8 cellular contexts compared by ENCODE assay signal in genomic region chr9:38227061-38227540, GRCh38.
A peak's percentile ranks its signal among the peaks of the same experiment; 100 is the strongest.
DNase-seq lines count a peak whose midpoint lies in the region; ATAC-seq and TF ChIP-seq lines count a peak whose summit lies in the region.

No MANE protein-coding gene starts in this region.

- TF ChIP-seq CTCF in GM13977 (IDR thresholded peaks at IDR 0.05; ENCODE audit: extremely low read depth, insufficient read depth, missing control alignments) (no peak), type B pancreatic cell (conservative IDR thresholded peaks at IDR 0.05) (no peak)

- peak; percentile 70 for ATAC-seq in HG03460 (IDR thresholded peaks at IDR 0.05; ENCODE audit: unreplicated experiment)
- ATAC-seq in natural killer cell treated with Interleukin-12 subunit alpha and Interleukin-12 subunit beta and Interleukin-15 and Interleukin-18, amount 100 ng/mL, for 72 hours, result peak; percentile 75 to 83

- peak overlapping the region in 1 of 2 donors; percentile 56 for H3K27ac Mint-ChIP-seq in natural killer cell treated with Interleukin-12 subunit alpha and Interleukin-12 subunit beta and Interleukin-15 and Interleukin-18, amount 100 ng/mL, for 72 hours
- peak overlapping the region; percentile 85 for H3K27ac Mint-ChIP-seq in type B pancreatic cell

- peaks cover 18 to 25% of the 10 kb centered on the region in 2 donors for H3K4me1 Mint-ChIP-seq in natural killer cell treated with Interleukin-12 subunit alpha and Interleukin-12 subunit beta and Interleukin-15 and Interleukin-18, amount 100 ng/mL, for 72 hours (ENCODE audit: low read depth in 2 of 2)
- peaks cover 33% of the 10 kb centered on the region for H3K4me1 Mint-ChIP-seq in type B pancreatic cell (ENCODE audit: unreplicated experiment)

- DNase-seq in GM13977 (ENCODE audit: low spot score), result peak; percentile 61
- peak; percentile 72 for DNase-seq in NCI-H774 (lab: John Stamatoyannopoulos, UW)
- peak; percentile 25 to 34 for DNase-seq in activated CD4-positive, alpha-beta T cell treated with anti-CD3 and anti-CD28 coated beads, Interleukin-2, amount 50 U/mL, for 4 hours
- peak; percentile 36 for DNase-seq in effector CD8-positive, alpha-beta T cell (lab: John Stamatoyannopoulos, UW)
- DNase-seq in natural killer cell treated with Interleukin-12 subunit alpha and Interleukin-12 subunit beta and Interleukin-15 and Interleukin-18, amount 100 ng/mL, for 72 hours (ENCODE audit: low spot score), result no peak
- DNase-seq in type B pancreatic cell (ENCODE audit: extremely low spot score, unreplicated experiment), result peak; percentile 78
- DNase-seq in cortex of kidney (lab: John Stamatoyannopoulos, UW), result no peak

- no peaks in the 10 kb centered on the region for H3K36me3 Mint-ChIP-seq in natural killer cell treated with Interleukin-12 subunit alpha and Interleukin-12 subunit beta and Interleukin-15 and Interleukin-18, amount 100 ng/mL, for 72 hours
- no peaks in the 10 kb centered on the region for H3K36me3 Mint-ChIP-seq in type B pancreatic cell

- in situ Hi-C loops in GM13977 (cut with MboI; ENCODE audit: low pct_unique_long_range_greater_than_20kb, low sequenced_read_pairs, unreplicated experiment), result no loop called here

- peak overlapping the region; percentile 80 for H3K4me3 Mint-ChIP-seq in natural killer cell treated with Interleukin-12 subunit alpha and Interleukin-12 subunit beta and Interleukin-15 and Interleukin-18, amount 100 ng/mL, for 72 hours
- peak overlapping the region; percentile 87 for H3K4me3 Mint-ChIP-seq in type B pancreatic cell

- H3K9me3 Mint-ChIP-seq in natural killer cell treated with Interleukin-12 subunit alpha and Interleukin-12 subunit beta and Interleukin-15 and Interleukin-18, amount 100 ng/mL, for 72 hours, result no peaks in the 10 kb centered on the region
- H3K9me3 Mint-ChIP-seq in type B pancreatic cell, result no peaks in the 10 kb centered on the region

- H3K27me3 Mint-ChIP-seq in natural killer cell treated with Interleukin-12 subunit alpha and Interleukin-12 subunit beta and Interleukin-15 and Interleukin-18, amount 100 ng/mL, for 72 hours, result no peaks in the 10 kb centered on the region
- peaks cover 6% of the 10 kb centered on the region for H3K27me3 Mint-ChIP-seq in type B pancreatic cell

Comparison
In these comparisons a context has a peak if more than half of its experiments do, and no peak if none do; other contexts are left out.
1. DNase-seq: peak in GM13977 (single experiment), NCI-H774 (single experiment), activated CD4-positive, alpha-beta T cell treated with anti-CD3 and anti-CD28 coated beads, Interleukin-2, amount 50 U/mL, for 4 hours (2 of 2), effector CD8-positive, alpha-beta T cell (single experiment) and type B pancreatic cell (single experiment); none in natural killer cell treated with Interleukin-12 subunit alpha and Interleukin-12 subunit beta and Interleukin-15 and Interleukin-18, amount 100 ng/mL, for 72 hours (single experiment) and cortex of kidney (single experiment).